In genomic region chr19:1255186-1256161, GRCh38 we compare ENCODE assay signal across 9 cellular contexts. TPM values are rescaled to one million over a fixed set of nuclear protein-coding genes. Genes with fewer than 3 reads are reported as not detected.
DNase-seq lines count a peak whose midpoint lies in the region; ATAC-seq, FAIRE-seq and TF ChIP-seq lines count a peak whose summit lies in the region.
"Had no signal": no experiment of that assay in that cellular context is flagged by ENCODE, and none has a peak within 500 bp of the region (broad histone marks: within the 10 kb centered on the region; RNA-seq: fewer than 3 reads in every experiment).

No MANE protein-coding gene starts in this region.

- WGBS in small intestine, 3 donors: 83 to 87% (median 86%) methylated on average over 43 to 52 of the region's 52 CpGs

- intact Hi-C loops in Calu3 (cut with micrococcal nuclease; ENCODE audit: unreplicated experiment): no loop called here

- no peaks in the 10 kb centered on the region for H3K9me3 Mint-ChIP-seq in Calu3 (ENCODE audit: low read depth, unreplicated experiment)
- H3K9me3 Mint-ChIP-seq in activated T-helper 17 cell treated with anti-CD3 and anti-CD28 coated beads, Interleukin-2, amount 50 U/mL, for 72 hours: no peaks in the 10 kb centered on the region

- peaks cover 9 to 20% of the 10 kb centered on the region in 2 donors for H3K4me1 ChIP-seq in small intestine (ENCODE audit: control insufficient read depth in 2 of 2, insufficient read depth in 1 of 2, low read depth in 1 of 2, low read length in 1 of 2)

- H3K27ac Mint-ChIP-seq in Calu3 (ENCODE audit: unreplicated experiment): no peak overlapping the region
- H3K27ac Mint-ChIP-seq in activated T-helper 17 cell treated with anti-CD3 and anti-CD28 coated beads, Interleukin-2, amount 50 U/mL, for 72 hours: peak overlapping the region; percentile 63

- BruUV-seq in Calu3 (replicated peaks; lab: Mats Ljungman, UMichigan): no TSS peak

- H3K27ac ChIP-seq in layer of hippocampus (ENCODE audit: low read depth, low read length): peak overlapping the region; percentile 96
- peak overlapping the region; percentile 90 to 96 for H3K27ac ChIP-seq in small intestine (ENCODE audit: low read depth in 1 of 2, low read length in 1 of 2)

- no peaks in the 10 kb centered on the region for H3K27me3 Mint-ChIP-seq in Calu3 (ENCODE audit: unreplicated experiment)
- no peaks in the 10 kb centered on the region for H3K27me3 Mint-ChIP-seq in activated T-helper 17 cell treated with anti-CD3 and anti-CD28 coated beads, Interleukin-2, amount 50 U/mL, for 72 hours

- ATAC-seq in activated T-helper 17 cell treated with anti-CD3 and anti-CD28 coated beads, Interleukin-2, amount 50 U/mL, for 72 hours (replicated peaks): no peak
- ATAC-seq in GM21390 (IDR thresholded peaks at IDR 0.05; ENCODE audit: unreplicated experiment) (no peak), GM19324 (IDR thresholded peaks at IDR 0.05; ENCODE audit: low FRiP score, unreplicated experiment) (no peak)

- H3K27me3 ChIP-seq in layer of hippocampus (ENCODE audit: control insufficient read depth, insufficient read depth, low read length) (no peaks in the 10 kb centered on the region), small intestine (ENCODE audit: control insufficient read depth in 2 of 2, insufficient read depth in 2 of 2, low read length in 2 of 2) (no peaks in the 10 kb centered on the region)

- no peak for FAIRE-seq in small intestine (lab: Jason Lieb, UNC)

- DNase-seq in Calu3 (no peak), small intestine (no peak), Kasumi-1 (lab: John Stamatoyannopoulos, UW) (no peak), NCI-H2227 (lab: John Stamatoyannopoulos, UW; ENCODE audit: unreplicated experiment) (no peak)
- DNase-seq: HCEC 1CT had no signal

- H3K36me3 ChIP-seq in small intestine (ENCODE audit: control insufficient read depth in 2 of 2, insufficient read depth in 2 of 2, low read length in 2 of 2): peaks cover 27 to 45% of the 10 kb centered on the region in 2 donors

- CTCF ChIA-PET in Calu3 (lab: Charles Lee): no interaction called here

- H3K9me3 ChIP-seq in small intestine (ENCODE audit: control insufficient read depth, low read depth): no peaks in the 10 kb centered on the region

- H3K4me1 Mint-ChIP-seq in Calu3 (ENCODE audit: low read depth, unreplicated experiment): peaks cover 8% of the 10 kb centered on the region
- H3K4me1 Mint-ChIP-seq in activated T-helper 17 cell treated with anti-CD3 and anti-CD28 coated beads, Interleukin-2, amount 50 U/mL, for 72 hours: peaks cover 5% of the 10 kb centered on the region

- H3K4me3 Mint-ChIP-seq in Calu3 (ENCODE audit: low read depth, unreplicated experiment): peak overlapping the region; percentile 88
- H3K4me3 Mint-ChIP-seq in activated T-helper 17 cell treated with anti-CD3 and anti-CD28 coated beads, Interleukin-2, amount 50 U/mL, for 72 hours: peak overlapping the region; percentile 27

- no peak for TF ChIP-seq CTCF in Calu3 (IDR thresholded peaks at IDR 0.05; ENCODE audit: unreplicated experiment)

- peaks cover 95% of the 10 kb centered on the region for H3K36me3 Mint-ChIP-seq in Calu3 (ENCODE audit: insufficient read depth, unreplicated experiment)
- H3K36me3 Mint-ChIP-seq in activated T-helper 17 cell treated with anti-CD3 and anti-CD28 coated beads, Interleukin-2, amount 50 U/mL, for 72 hours (ENCODE audit: low read depth): peaks cover 84% of the 10 kb centered on the region

- peak overlapping the region in 1 of 2 donors; percentile 31 for H3K4me3 ChIP-seq in small intestine (ENCODE audit: low read depth in 1 of 2, low read length in 2 of 2)

RNA-seq across cellular contexts. Expression of gene MIDN, which starts 7.1 kb away (rescaled TPM):
- total RNA-seq in Calu3 (2022): 61.8 and 72.4 TPM in 2 replicates
- total RNA-seq in activated T-helper 17 cell treated with anti-CD3 and anti-CD28 coated beads, Interleukin-2, amount 50 U/mL, for 72 hours: 10 to 100 TPM; 51.4 to 56.8 TPM
- 10 to 100 TPM; 28.1 to 35.4 (median 30.6) TPM for polyA plus RNA-seq in small intestine

RNA-seq across cellular contexts. Expression of gene CIRBP, which starts 13.7 kb away (rescaled TPM):
- total RNA-seq in Calu3 (2022): 102 and 112 TPM in 2 replicates
- 100 to 1,000 TPM; 150 to 172 TPM for total RNA-seq in activated T-helper 17 cell treated with anti-CD3 and anti-CD28 coated beads, Interleukin-2, amount 50 U/mL, for 72 hours
- 100 to 1,000 TPM; 250 to 377 (median 368) TPM for polyA plus RNA-seq in small intestine

RNA-seq across cellular contexts. Expression of gene ATP5F1D, which starts 13.9 kb away (rescaled TPM):
- total RNA-seq in Calu3 (2022): 86.6 and 91.8 TPM in 2 replicates
- 100 to 1,000 TPM; 148 to 210 TPM for total RNA-seq in activated T-helper 17 cell treated with anti-CD3 and anti-CD28 coated beads, Interleukin-2, amount 50 U/mL, for 72 hours
- polyA plus RNA-seq in small intestine: 100 to 1,000 TPM; 310 to 823 (median 675) TPM

RNA-seq across cellular contexts. Expression of gene CBARP, which starts 17.7 kb away (rescaled TPM):
- total RNA-seq in Calu3 (2022): 4.2 and 5.7 TPM in 2 replicates
- 1 to 10 TPM in 1 of 2 donors, under 1 TPM in 1; 0.77 to 1.4 TPM for total RNA-seq in activated T-helper 17 cell treated with anti-CD3 and anti-CD28 coated beads, Interleukin-2, amount 50 U/mL, for 72 hours
- under 1 TPM in 1 of 3 donors, not detected in 2; 0.30 TPM for polyA plus RNA-seq in small intestine

RNA-seq across cellular contexts. Expression of gene FAM174C, which starts 19.9 kb away (rescaled TPM):
- total RNA-seq in Calu3 (2022): 32.9 and 34.4 TPM in 2 replicates
- 10 to 100 TPM; 52.9 to 85.9 TPM for total RNA-seq in activated T-helper 17 cell treated with anti-CD3 and anti-CD28 coated beads, Interleukin-2, amount 50 U/mL, for 72 hours
- 100 to 1,000 TPM in 1 of 3 donors, 10 to 100 TPM in 2; 80.6 to 118 (median 84.1) TPM for polyA plus RNA-seq in small intestine
